ENCODE assay signal across 13 cellular contexts in the genomic region with DNA sequence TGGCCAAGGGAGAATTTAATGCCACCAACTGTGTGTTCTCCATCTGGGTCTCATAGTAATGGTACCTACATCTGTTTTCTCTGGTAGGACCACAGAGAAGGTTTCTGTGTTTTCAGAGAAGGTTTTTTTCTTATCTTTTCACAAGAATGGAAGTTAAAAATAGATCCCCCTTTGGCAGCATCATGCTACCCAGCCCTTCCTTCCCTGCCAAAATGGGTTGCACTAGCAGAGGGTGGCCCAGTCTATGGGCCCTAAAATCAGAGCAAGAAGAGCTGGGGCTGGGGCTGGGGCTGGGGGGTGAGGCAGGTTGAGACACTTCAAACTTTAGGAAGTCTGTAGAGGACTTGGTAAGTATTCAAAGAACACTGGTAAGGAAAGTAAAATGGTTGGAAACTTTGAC. TPM values are rescaled to one million over a fixed set of nuclear protein-coding genes. Genes with fewer than 3 reads are reported as not detected.
DNase-seq lines count a peak whose midpoint lies in the region; ATAC-seq and TF ChIP-seq lines count a peak whose summit lies in the region.
"Had no signal": no experiment of that assay in that cellular context is flagged by ENCODE, and none has a peak within 500 bp of the region (broad histone marks: within the 10 kb centered on the region; RNA-seq: fewer than 3 reads in every experiment).

No MANE protein-coding gene starts in this region.

- ATAC-seq in esophagus mucosa (peak; percentile 2), natural killer cell (no peak), GM18511 (IDR thresholded peaks at IDR 0.05; ENCODE audit: unreplicated experiment) (no peak)

- H3K27ac ChIP-seq in HUES64 (ENCODE audit: low read depth, low read length) (peak overlapping the region; percentile 6; the same call in 1 of the 2 replicates), WERI-Rb-1 (peak overlapping the region; percentile 43)
- H3K27ac ChIP-seq: BLaER1, PC-9 had no signal

- H3K36me3 ChIP-seq in HUES64 (ENCODE audit: insufficient read depth, low read length) (no peaks in the 10 kb centered on the region), WERI-Rb-1 (no peaks in the 10 kb centered on the region)
- H3K36me3 ChIP-seq: BLaER1 had no signal

- intact Hi-C loops in posterior cingulate gyrus (cut with DNase I), result no loop called here
- intact Hi-C loops in activated T-helper 2 cell treated with anti-CD3 and anti-CD28 coated beads, Interferon-gamma antibody, Interleukin-2, Interleukin-4, amounts not matched to agents 10 μg/mL and 5 μg/mL and 100 μg/mL, durations not matched to agents 14 hours and 24 hours and 36 hours (cut with micrococcal nuclease), result no loop called here
- intact Hi-C loops in natural killer cell (cut with micrococcal nuclease), result no loop called here

- H3K4me1 ChIP-seq in HUES64 (ENCODE audit: insufficient read depth, low read length), result peaks cover 23% of the 10 kb centered on the region

- H3K27ac Mint-ChIP-seq in activated T-helper 2 cell treated with anti-CD3 and anti-CD28 coated beads, Interferon-gamma antibody, Interleukin-2, Interleukin-4, amounts not matched to agents 10 μg/mL and 5 μg/mL and 100 μg/mL, durations not matched to agents 14 hours and 24 hours and 36 hours, result no peak overlapping the region
- H3K27ac Mint-ChIP-seq in natural killer cell, result no peak overlapping the region
- H3K27ac Mint-ChIP-seq: CD4-positive, alpha-beta T cell had no signal

- H3K27me3 Mint-ChIP-seq in activated T-helper 2 cell treated with anti-CD3 and anti-CD28 coated beads, Interferon-gamma antibody, Interleukin-2, Interleukin-4, amounts not matched to agents 10 μg/mL and 5 μg/mL and 100 μg/mL, durations not matched to agents 14 hours and 24 hours and 36 hours (ENCODE audit: low read depth), result peaks cover 8% of the 10 kb centered on the region
- H3K27me3 Mint-ChIP-seq in natural killer cell (ENCODE audit: low read depth in 2 of 2), result peaks cover 8 to 18% of the 10 kb centered on the region in 2 donors

- H3K9ac ChIP-seq in HUES64 (ENCODE audit: low read depth, low read length), result no peak overlapping the region
- H3K9ac ChIP-seq: BLaER1, SK-N-SH had no signal

- H3K9me3 ChIP-seq in HUES64 (ENCODE audit: insufficient read depth, low read depth, low read length) (no peaks in the 10 kb centered on the region), WERI-Rb-1 (ENCODE audit: severe bottlenecking) (no peaks in the 10 kb centered on the region)
- H3K9me3 ChIP-seq: SK-N-SH had no signal

- H3K9me3 Mint-ChIP-seq in activated T-helper 2 cell treated with anti-CD3 and anti-CD28 coated beads, Interferon-gamma antibody, Interleukin-2, Interleukin-4, amounts not matched to agents 10 μg/mL and 5 μg/mL and 100 μg/mL, durations not matched to agents 14 hours and 24 hours and 36 hours, result no peaks in the 10 kb centered on the region
- H3K9me3 Mint-ChIP-seq in natural killer cell, result peaks cover 0 to 2% of the 10 kb centered on the region in 2 donors
- H3K9me3 Mint-ChIP-seq: CD4-positive, alpha-beta T cell had no signal

- no peaks in the 10 kb centered on the region for H3K36me3 Mint-ChIP-seq in activated T-helper 2 cell treated with anti-CD3 and anti-CD28 coated beads, Interferon-gamma antibody, Interleukin-2, Interleukin-4, amounts not matched to agents 10 μg/mL and 5 μg/mL and 100 μg/mL, durations not matched to agents 14 hours and 24 hours and 36 hours (ENCODE audit: low read depth)
- H3K36me3 Mint-ChIP-seq in natural killer cell, result no peaks in the 10 kb centered on the region

- H3K4me1 Mint-ChIP-seq in activated T-helper 2 cell treated with anti-CD3 and anti-CD28 coated beads, Interferon-gamma antibody, Interleukin-2, Interleukin-4, amounts not matched to agents 10 μg/mL and 5 μg/mL and 100 μg/mL, durations not matched to agents 14 hours and 24 hours and 36 hours (ENCODE audit: low read depth), result peaks cover 10% of the 10 kb centered on the region
- no peaks in the 10 kb centered on the region for H3K4me1 Mint-ChIP-seq in natural killer cell

- DNase-seq in WERI-Rb-1, result no peak
- no peak for DNase-seq in posterior cingulate gyrus
- DNase-seq in activated T-helper 2 cell treated with anti-CD3 and anti-CD28 coated beads, Interferon-gamma antibody, Interleukin-2, Interleukin-4, amounts not matched to agents 10 μg/mL and 5 μg/mL and 100 μg/mL, durations not matched to agents 14 hours and 24 hours and 36 hours (ENCODE audit: low spot score), result no peak
- no peak for DNase-seq in natural killer cell
- DNase-seq: CD4-positive, alpha-beta T cell; KG1; PC-9; SHP77 treated with DMSO at 0.1 percent for 48 hours had no signal

- TF ChIP-seq CTCF in WERI-Rb-1 (IDR thresholded peaks at IDR 0.05; ENCODE audit: low read depth, low read length) (no peak), natural killer cell (IDR thresholded peaks at IDR 0.05) (no peak)

- no peak overlapping the region for H3K4me3 Mint-ChIP-seq in activated T-helper 2 cell treated with anti-CD3 and anti-CD28 coated beads, Interferon-gamma antibody, Interleukin-2, Interleukin-4, amounts not matched to agents 10 μg/mL and 5 μg/mL and 100 μg/mL, durations not matched to agents 14 hours and 24 hours and 36 hours (ENCODE audit: low read depth)
- no peak overlapping the region for H3K4me3 Mint-ChIP-seq in natural killer cell
- H3K4me3 Mint-ChIP-seq: CD4-positive, alpha-beta T cell had no signal

- no peak overlapping the region for H3K4me3 ChIP-seq in HUES64 (ENCODE audit: low read length)
- H3K4me3 ChIP-seq in WERI-Rb-1 (ENCODE audit: low read depth, low read length), result no peak overlapping the region
- H3K4me3 ChIP-seq: BLaER1, PC-9 had no signal

- H3K27me3 ChIP-seq in HUES64 (ENCODE audit: insufficient read depth, low read length) (no peaks in the 10 kb centered on the region), WERI-Rb-1 (ENCODE audit: insufficient read depth, low read depth, severe bottlenecking) (no peaks in the 10 kb centered on the region)
- H3K27me3 ChIP-seq: BLaER1 had no signal

RNA-seq across cellular contexts. Expression of a gene that starts 44.8 kb away (rescaled TPM):
- 8.6 TPM for polyA plus RNA-seq in HUES64 (2013, experiment 1 of 2)
- polyA plus RNA-seq in HUES64 (2013, experiment 2 of 2), result 9.6 TPM
- total RNA-seq in esophagus mucosa (5.6 TPM), natural killer cell (1 to 10 TPM; 2.1 to 8.4 (median 6.5) TPM)
- total RNA-seq in activated T-helper 2 cell treated with anti-CD3 and anti-CD28 coated beads, Interferon-gamma antibody, Interleukin-2, Interleukin-4, amounts not matched to agents 10 μg/mL and 5 μg/mL and 100 μg/mL, durations not matched to agents 14 hours and 24 hours and 36 hours, result 10.8 TPM in 2 replicates
